ENCODE assay signal across 3 cellular contexts in the genomic region with DNA sequence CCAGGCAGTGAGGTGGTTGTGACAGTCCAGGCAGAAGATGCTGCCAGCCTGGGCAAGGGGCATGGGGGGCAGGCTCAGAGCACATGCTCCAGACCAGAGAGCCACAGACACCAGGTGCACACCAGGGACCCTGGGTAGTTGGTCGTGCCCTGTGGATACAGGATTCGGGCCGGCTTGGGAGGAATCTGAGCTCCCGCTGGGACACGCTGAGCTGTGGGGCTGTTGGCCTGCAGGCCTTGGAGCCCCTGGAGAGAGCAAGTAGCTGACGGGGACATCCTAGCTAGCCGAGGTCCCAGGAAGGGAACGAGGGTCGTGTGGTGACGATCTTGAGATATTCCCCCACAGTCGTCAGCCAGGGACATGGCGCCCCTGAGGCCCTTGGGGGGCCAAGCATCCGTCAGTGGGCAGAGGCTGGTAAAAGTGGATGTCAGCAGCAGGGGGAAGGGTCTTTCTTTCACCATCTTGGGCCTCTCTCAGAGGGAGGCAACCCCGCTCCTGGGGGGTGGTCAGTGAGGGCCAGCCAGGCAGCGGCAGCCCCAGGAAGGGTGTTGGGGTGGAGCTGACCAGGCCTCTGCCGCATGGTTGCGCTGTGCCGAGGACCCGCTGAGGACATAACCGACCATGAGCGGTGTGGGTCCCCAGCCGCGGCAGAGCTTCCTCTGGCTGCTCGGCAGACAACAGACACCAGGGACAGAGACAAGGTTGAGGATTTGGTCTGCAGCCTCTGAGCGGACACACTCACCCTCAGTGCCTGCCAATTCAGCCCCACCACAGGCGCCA.
TF ChIP-seq lines count a peak whose summit lies in the region.

No MANE protein-coding gene starts in this region.

TF ChIP-seq in IMR-90, 13 proteins besides CTCF, POLR2A, EP300 and RAD21:
- no peak for TF ChIP-seq RFX5 (IDR thresholded peaks at IDR 0.05; ENCODE audit: low read depth, low read length)
- TF ChIP-seq RCOR1 (IDR thresholded peaks at IDR 0.05; ENCODE audit: insufficient replicate concordance, low read length) = no peak
- no peak for TF ChIP-seq MXI1 (IDR thresholded peaks at IDR 0.05; ENCODE audit: borderline replicate concordance, low read depth, low read length)
- TF ChIP-seq SMC3 (IDR thresholded peaks at IDR 0.05; ENCODE audit: low read depth, low read length) = no peak
- TF ChIP-seq CHD1 (IDR thresholded peaks at IDR 0.05; ENCODE audit: low read depth, low read length) = no peak
- TF ChIP-seq CEBPB (IDR thresholded peaks at IDR 0.05; ENCODE audit: low read depth, low read length) = no peak
- no peak for TF ChIP-seq FOS (IDR thresholded peaks at IDR 0.05; ENCODE audit: low read depth, low read length)
TF ChIP-seq in IMR-90: peak in this region for 0.

TF ChIP-seq in H1, 55 proteins besides CTCF, POLR2A, EP300 and RAD21:
- TF ChIP-seq, protein P1, sequence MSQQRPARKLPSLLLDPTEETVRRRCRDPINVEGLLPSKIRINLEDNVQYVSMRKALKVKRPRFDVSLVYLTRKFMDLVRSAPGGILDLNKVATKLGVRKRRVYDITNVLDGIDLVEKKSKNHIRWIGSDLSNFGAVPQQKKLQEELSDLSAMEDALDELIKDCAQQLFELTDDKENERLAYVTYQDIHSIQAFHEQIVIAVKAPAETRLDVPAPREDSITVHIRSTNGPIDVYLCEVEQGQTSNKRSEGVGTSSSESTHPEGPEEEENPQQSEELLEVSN (IDR thresholded peaks at IDR 0.05) = no peak
- TF ChIP-seq TBP (IDR thresholded peaks at IDR 0.05; ENCODE audit: low read depth, low read length) (no peak), CHD2 (IDR thresholded peaks at IDR 0.05; ENCODE audit: low read length) (no peak), SRF (IDR thresholded peaks at IDR 0.05; ENCODE audit: low read depth, low read length) (no peak), KDM5A (IDR thresholded peaks at IDR 0.05; ENCODE audit: low read length) (no peak), GTF2F1 (IDR thresholded peaks at IDR 0.05; ENCODE audit: borderline replicate concordance, low read depth, low read length) (no peak), RFX5 (IDR thresholded peaks at IDR 0.05; ENCODE audit: borderline replicate concordance, low read depth, low read length) (no peak), NRF1 (IDR thresholded peaks at IDR 0.05; ENCODE audit: low read depth, low read length) (no peak), CBX8 (IDR thresholded peaks at IDR 0.05; ENCODE audit: borderline replicate concordance, low read depth, low read length) (no peak), FOSL1 (IDR thresholded peaks at IDR 0.05; ENCODE audit: insufficient read depth, low read depth, low read length) (no peak), TAF7 (optimal IDR thresholded peaks at IDR 0.05; ENCODE audit: borderline replicate concordance, low read depth, low read length) (no peak), CREB1 (IDR thresholded peaks at IDR 0.05) (no peak), CHD1 (IDR thresholded peaks at IDR 0.05; ENCODE audit: low read depth, low read length) (no peak)
- TF ChIP-seq, protein P2, sequence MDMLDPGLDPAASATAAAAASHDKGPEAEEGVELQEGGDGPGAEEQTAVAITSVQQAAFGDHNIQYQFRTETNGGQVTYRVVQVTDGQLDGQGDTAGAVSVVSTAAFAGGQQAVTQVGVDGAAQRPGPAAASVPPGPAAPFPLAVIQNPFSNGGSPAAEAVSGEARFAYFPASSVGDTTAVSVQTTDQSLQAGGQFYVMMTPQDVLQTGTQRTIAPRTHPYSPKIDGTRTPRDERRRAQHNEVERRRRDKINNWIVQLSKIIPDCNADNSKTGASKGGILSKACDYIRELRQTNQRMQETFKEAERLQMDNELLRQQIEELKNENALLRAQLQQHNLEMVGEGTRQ (IDR thresholded peaks at IDR 0.05; ENCODE audit: low read length) = no peak
- TF ChIP-seq, protein P3, sequence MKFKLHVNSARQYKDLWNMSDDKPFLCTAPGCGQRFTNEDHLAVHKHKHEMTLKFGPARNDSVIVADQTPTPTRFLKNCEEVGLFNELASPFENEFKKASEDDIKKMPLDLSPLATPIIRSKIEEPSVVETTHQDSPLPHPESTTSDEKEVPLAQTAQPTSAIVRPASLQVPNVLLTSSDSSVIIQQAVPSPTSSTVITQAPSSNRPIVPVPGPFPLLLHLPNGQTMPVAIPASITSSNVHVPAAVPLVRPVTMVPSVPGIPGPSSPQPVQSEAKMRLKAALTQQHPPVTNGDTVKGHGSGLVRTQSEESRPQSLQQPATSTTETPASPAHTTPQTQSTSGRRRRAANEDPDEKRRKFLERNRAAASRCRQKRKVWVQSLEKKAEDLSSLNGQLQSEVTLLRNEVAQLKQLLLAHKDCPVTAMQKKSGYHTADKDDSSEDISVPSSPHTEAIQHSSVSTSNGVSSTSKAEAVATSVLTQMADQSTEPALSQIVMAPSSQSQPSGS (IDR thresholded peaks at IDR 0.05; ENCODE audit: low read length) = no peak

TF ChIP-seq in WTC11, 78 proteins besides CTCF, POLR2A, EP300 and RAD21:
- TF ChIP-seq ZNF396 (CRISPR knock-in tag; IDR thresholded peaks at IDR 0.05; ENCODE audit: borderline replicate concordance) = no peak
- no peak for TF ChIP-seq JUN (CRISPR knock-in tag; IDR thresholded peaks at IDR 0.05)
- TF ChIP-seq SMAD3 (CRISPR knock-in tag; IDR thresholded peaks at IDR 0.05; ENCODE audit: borderline replicate concordance) = no peak
- TF ChIP-seq, protein P2 (CRISPR knock-in tag; IDR thresholded peaks at IDR 0.05) = no peak
- TF ChIP-seq, protein P4, sequence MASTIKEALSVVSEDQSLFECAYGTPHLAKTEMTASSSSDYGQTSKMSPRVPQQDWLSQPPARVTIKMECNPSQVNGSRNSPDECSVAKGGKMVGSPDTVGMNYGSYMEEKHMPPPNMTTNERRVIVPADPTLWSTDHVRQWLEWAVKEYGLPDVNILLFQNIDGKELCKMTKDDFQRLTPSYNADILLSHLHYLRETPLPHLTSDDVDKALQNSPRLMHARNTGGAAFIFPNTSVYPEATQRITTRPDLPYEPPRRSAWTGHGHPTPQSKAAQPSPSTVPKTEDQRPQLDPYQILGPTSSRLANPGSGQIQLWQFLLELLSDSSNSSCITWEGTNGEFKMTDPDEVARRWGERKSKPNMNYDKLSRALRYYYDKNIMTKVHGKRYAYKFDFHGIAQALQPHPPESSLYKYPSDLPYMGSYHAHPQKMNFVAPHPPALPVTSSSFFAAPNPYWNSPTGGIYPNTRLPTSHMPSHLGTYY (CRISPR knock-in tag; IDR thresholded peaks at IDR 0.05) = no peak
- no peak for TF ChIP-seq GTF2I (CRISPR knock-in tag; conservative IDR thresholded peaks at IDR 0.05)
- TF ChIP-seq NR2C2 (CRISPR knock-in tag; IDR thresholded peaks at IDR 0.05) = no peak
- TF ChIP-seq, protein P5, sequence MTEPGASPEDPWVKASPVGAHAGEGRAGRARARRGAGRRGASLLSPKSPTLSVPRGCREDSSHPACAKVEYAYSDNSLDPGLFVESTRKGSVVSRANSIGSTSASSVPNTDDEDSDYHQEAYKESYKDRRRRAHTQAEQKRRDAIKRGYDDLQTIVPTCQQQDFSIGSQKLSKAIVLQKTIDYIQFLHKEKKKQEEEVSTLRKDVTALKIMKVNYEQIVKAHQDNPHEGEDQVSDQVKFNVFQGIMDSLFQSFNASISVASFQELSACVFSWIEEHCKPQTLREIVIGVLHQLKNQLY (CRISPR knock-in tag; IDR thresholded peaks at IDR 0.05) = no peak
- TF ChIP-seq, protein P6, sequence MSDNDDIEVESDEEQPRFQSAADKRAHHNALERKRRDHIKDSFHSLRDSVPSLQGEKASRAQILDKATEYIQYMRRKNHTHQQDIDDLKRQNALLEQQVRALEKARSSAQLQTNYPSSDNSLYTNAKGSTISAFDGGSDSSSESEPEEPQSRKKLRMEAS (CRISPR knock-in tag; IDR thresholded peaks at IDR 0.05) = no peak
- TF ChIP-seq, protein P7, sequence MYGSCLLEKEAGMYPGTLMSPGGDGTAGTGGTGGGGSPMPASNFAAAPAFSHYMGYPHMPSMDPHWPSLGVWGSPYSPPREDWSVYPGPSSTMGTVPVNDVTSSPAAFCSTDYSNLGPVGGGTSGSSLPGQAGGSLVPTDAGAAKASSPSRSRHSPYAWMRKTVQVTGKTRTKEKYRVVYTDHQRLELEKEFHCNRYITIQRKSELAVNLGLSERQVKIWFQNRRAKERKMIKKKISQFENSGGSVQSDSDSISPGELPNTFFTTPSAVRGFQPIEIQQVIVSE (CRISPR knock-in tag; IDR thresholded peaks at IDR 0.05; ENCODE audit: borderline replicate concordance) = no peak
- no peak for TF ChIP-seq NFE2L1 (CRISPR knock-in tag; IDR thresholded peaks at IDR 0.05)
- TF ChIP-seq ZNF423 (CRISPR knock-in tag; IDR thresholded peaks at IDR 0.05) = no peak
- no peak for TF ChIP-seq FOXK1 (CRISPR knock-in tag; IDR thresholded peaks at IDR 0.05)
- TF ChIP-seq, protein P8, sequence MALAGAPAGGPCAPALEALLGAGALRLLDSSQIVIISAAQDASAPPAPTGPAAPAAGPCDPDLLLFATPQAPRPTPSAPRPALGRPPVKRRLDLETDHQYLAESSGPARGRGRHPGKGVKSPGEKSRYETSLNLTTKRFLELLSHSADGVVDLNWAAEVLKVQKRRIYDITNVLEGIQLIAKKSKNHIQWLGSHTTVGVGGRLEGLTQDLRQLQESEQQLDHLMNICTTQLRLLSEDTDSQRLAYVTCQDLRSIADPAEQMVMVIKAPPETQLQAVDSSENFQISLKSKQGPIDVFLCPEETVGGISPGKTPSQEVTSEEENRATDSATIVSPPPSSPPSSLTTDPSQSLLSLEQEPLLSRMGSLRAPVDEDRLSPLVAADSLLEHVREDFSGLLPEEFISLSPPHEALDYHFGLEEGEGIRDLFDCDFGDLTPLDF (CRISPR knock-in tag; IDR thresholded peaks at IDR 0.05) = no peak
- TF ChIP-seq, protein P9, sequence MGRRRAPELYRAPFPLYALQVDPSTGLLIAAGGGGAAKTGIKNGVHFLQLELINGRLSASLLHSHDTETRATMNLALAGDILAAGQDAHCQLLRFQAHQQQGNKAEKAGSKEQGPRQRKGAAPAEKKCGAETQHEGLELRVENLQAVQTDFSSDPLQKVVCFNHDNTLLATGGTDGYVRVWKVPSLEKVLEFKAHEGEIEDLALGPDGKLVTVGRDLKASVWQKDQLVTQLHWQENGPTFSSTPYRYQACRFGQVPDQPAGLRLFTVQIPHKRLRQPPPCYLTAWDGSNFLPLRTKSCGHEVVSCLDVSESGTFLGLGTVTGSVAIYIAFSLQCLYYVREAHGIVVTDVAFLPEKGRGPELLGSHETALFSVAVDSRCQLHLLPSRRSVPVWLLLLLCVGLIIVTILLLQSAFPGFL (CRISPR knock-in tag; IDR thresholded peaks at IDR 0.05; ENCODE audit: borderline replicate concordance) = no peak
